In genomic region chr3:113546414-113546893, GRCh38 we compare ENCODE assay signal across 9 cellular contexts. TPM values are rescaled to one million over a fixed set of nuclear protein-coding genes. Genes with fewer than 3 reads are reported as not detected.
DNase-seq lines count a peak whose midpoint lies in the region; ATAC-seq lines count a peak whose summit lies in the region.
"Had no signal": no experiment of that assay in that cellular context is flagged by ENCODE, and none has a peak within 500 bp of the region (broad histone marks: within the 10 kb centered on the region; RNA-seq: fewer than 3 reads in every experiment).

No MANE protein-coding gene starts in this region.

- DNase-seq in central memory CD8-positive, alpha-beta T cell (ENCODE audit: low spot score in 2 of 2), result no peak
- no peak for DNase-seq in DMS153 treated with DMSO at 0.1 percent for 48 hours (lab: John Stamatoyannopoulos, UW; ENCODE audit: unreplicated experiment)
- no peak for DNase-seq in SJCRH30
- no peak for DNase-seq in DMS79 treated with DMSO at 0.1 percent for 48 hours (lab: John Stamatoyannopoulos, UW)

- H3K27ac ChIP-seq in SJCRH30, result no peak overlapping the region
- H3K27ac ChIP-seq: skin epidermis had no signal

- H3K4me3 Mint-ChIP-seq in central memory CD8-positive, alpha-beta T cell, result no peak overlapping the region

- peaks cover 64% of the 10 kb centered on the region for H3K4me1 Mint-ChIP-seq in central memory CD8-positive, alpha-beta T cell

- no peaks in the 10 kb centered on the region for H3K4me1 ChIP-seq in SJCRH30

- peaks cover 25% of the 10 kb centered on the region for H3K36me3 Mint-ChIP-seq in central memory CD8-positive, alpha-beta T cell (ENCODE audit: insufficient read depth)

- no peaks in the 10 kb centered on the region for H3K36me3 ChIP-seq in SJCRH30

- no peaks in the 10 kb centered on the region for H3K9me3 Mint-ChIP-seq in central memory CD8-positive, alpha-beta T cell

- ATAC-seq in GM18867 (IDR thresholded peaks at IDR 0.05; ENCODE audit: unreplicated experiment), result peak; percentile 87
- ATAC-seq in GM21526 (IDR thresholded peaks at IDR 0.05; ENCODE audit: low FRiP score, unreplicated experiment), result peak; percentile 86
- ATAC-seq in HG03280 (IDR thresholded peaks at IDR 0.05; ENCODE audit: unreplicated experiment), result peak; percentile 87
- ATAC-seq in central memory CD8-positive, alpha-beta T cell (replicated peaks; ENCODE audit: extremely low read depth, poor library complexity, severe bottlenecking), result no peak

- H3K9me3 ChIP-seq in SJCRH30 (replicated peaks), result no peaks in the 10 kb centered on the region

- H3K27me3 ChIP-seq in SJCRH30, result no peaks in the 10 kb centered on the region

- H3K27me3 Mint-ChIP-seq in central memory CD8-positive, alpha-beta T cell, result no peaks in the 10 kb centered on the region

- peak overlapping the region; percentile 58 for H3K27ac Mint-ChIP-seq in central memory CD8-positive, alpha-beta T cell (ENCODE audit: low read depth)

- H3K4me3 ChIP-seq in SJCRH30, result no peak overlapping the region
- H3K4me3 ChIP-seq: skin epidermis had no signal

RNA-seq across cellular contexts. Expression of gene SIDT1, which starts 14.1 kb away (rescaled TPM):
- total RNA-seq in SJCRH30 (2014; rRNA removed; shearing (Covaris generic)), result 0.20 and 0.42 TPM in 2 replicates
- total RNA-seq: epithelial cell of proximal tubule had no signal

RNA-seq across cellular contexts. Expression of gene SPICE1, which starts 31.5 kb away (rescaled TPM):
- total RNA-seq in SJCRH30 (2014; rRNA removed; shearing (Covaris generic)), result 14.8 and 19.7 TPM in 2 replicates
